Comparison of ENCODE assay signal across 11 cellular contexts in the genomic region with DNA sequence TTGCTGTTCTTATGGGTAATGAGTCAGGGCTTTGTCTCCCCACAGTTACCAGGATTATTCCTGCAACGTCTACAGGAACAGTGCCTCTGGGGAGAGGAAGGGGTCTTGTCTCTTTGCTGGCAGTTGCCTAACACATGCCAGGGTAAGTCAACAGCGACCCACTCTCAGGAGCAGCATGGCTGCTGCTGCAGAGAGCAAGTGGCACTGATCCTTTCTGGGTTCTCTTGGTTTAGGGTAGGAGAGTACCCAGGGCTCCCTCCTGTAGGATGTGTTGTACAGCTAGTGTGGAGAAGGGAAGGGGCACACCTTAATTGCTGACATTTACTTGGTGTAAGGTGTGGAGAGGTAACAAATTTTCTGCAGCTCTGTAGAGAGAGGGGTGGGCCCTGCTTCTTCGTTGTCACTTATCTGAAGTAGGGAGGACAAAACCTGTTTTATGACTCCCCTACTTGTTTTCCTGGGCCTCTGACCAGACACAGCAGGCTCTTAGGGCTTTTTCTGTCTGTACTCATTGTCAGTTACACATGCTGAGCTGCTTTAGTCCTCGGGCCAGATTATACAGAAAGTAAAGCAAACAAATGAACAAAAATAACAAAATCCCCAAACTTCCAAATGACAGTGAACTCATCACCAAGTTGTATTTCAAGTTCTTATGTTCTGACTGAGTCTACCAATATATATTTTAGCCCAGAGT.
DNase-seq lines count a peak whose midpoint lies in the region; ATAC-seq and TF ChIP-seq lines count a peak whose summit lies in the region.
"Had no signal": no experiment of that assay in that cellular context is flagged by ENCODE, and none has a peak within 500 bp of the region (broad histone marks: within the 10 kb centered on the region; RNA-seq: fewer than 3 reads in every experiment).

No MANE protein-coding gene starts in this region.

- H2AFZ ChIP-seq in GM23338 = no peak overlapping the region

- peaks cover 8% of the 10 kb centered on the region; the same call in 2 of the 3 replicates for H3K9me3 Mint-ChIP-seq in GM23338

- H3K4me2 ChIP-seq in GM23338 = no peak overlapping the region

- H3F3A ChIP-seq in GM23338 (replicated peaks; ENCODE audit: low read depth) = no peaks in the 10 kb centered on the region

- H3K27ac ChIP-seq in GM23338 (ENCODE audit: low read depth) (no peak overlapping the region), foreskin keratinocyte (no peak overlapping the region)

- no peaks in the 10 kb centered on the region for H3K27me3 Mint-ChIP-seq in GM23338 (ENCODE audit: insufficient read depth, low read depth, poor library complexity)

- H3K4me1 ChIP-seq in GM23338 (ENCODE audit: insufficient read depth) (no peaks in the 10 kb centered on the region), foreskin keratinocyte (no peaks in the 10 kb centered on the region)

- peak; percentile 81 for ATAC-seq in GM23338
- ATAC-seq in foreskin keratinocyte = peak; percentile 26
- ATAC-seq in sciatic nerve = peak; percentile 71
- ATAC-seq: Panc1 had no signal

- peaks cover 10% of the 10 kb centered on the region; the same call in 2 of the 3 replicates for H3K4me1 Mint-ChIP-seq in GM23338

- TF ChIP-seq CTCF in GM23338 (conservative IDR thresholded peaks at IDR 0.05; ENCODE audit: low read depth in 2 of 2) (no peak), foreskin keratinocyte (conservative IDR thresholded peaks at IDR 0.05) (no peak)

- DNase-seq in GM23338 (ENCODE audit: low spot score) = no peak
- peak; percentile 85 for DNase-seq in NCI-H510A treated with DMSO at 0.1 percent for 48 hours (lab: John Stamatoyannopoulos, UW)
- no peak for DNase-seq in foreskin keratinocyte
- no peak for DNase-seq in sciatic nerve (ENCODE audit: low spot score)
- DNase-seq in mucosa of gallbladder (ENCODE audit: low spot score) = no peak
- no peak for DNase-seq in HUDEP-2 (lab: John Stamatoyannopoulos, UW; ENCODE audit: unreplicated experiment in 76 of 76)
- no peak for DNase-seq in hippocampal formation (lab: John Stamatoyannopoulos, UW)
- no peak for DNase-seq in NCI-H128 (lab: John Stamatoyannopoulos, UW; ENCODE audit: unreplicated experiment)
- DNase-seq: NCI-H1436 treated with DMSO at 0.1 percent for 48 hours had no signal

- H3K4me3 Mint-ChIP-seq in GM23338 = no peak overlapping the region

- H3K9me2 ChIP-seq in GM23338 (ENCODE audit: insufficient read depth) = no peaks in the 10 kb centered on the region

- peaks cover 17% of the 10 kb centered on the region; the same call in 2 of the 3 replicates for H3K36me3 Mint-ChIP-seq in GM23338 (ENCODE audit: low read depth)

- no peaks in the 10 kb centered on the region for H4K20me1 ChIP-seq in GM23338 (replicated peaks; ENCODE audit: insufficient read depth)

- peak overlapping the region; percentile 86 for H3K27ac Mint-ChIP-seq in GM23338

- H3K27me3 ChIP-seq in GM23338 (ENCODE audit: insufficient read depth) (no peaks in the 10 kb centered on the region), foreskin keratinocyte (no peaks in the 10 kb centered on the region)

- intact Hi-C loops in sciatic nerve (cut with DNase I) = no loop called here

- no peaks in the 10 kb centered on the region for H3K36me3 ChIP-seq in GM23338 (ENCODE audit: insufficient read depth)

- H3K4me3 ChIP-seq in GM23338 = no peak overlapping the region
- H3K4me3 ChIP-seq: lung had no signal

- H3K79me2 ChIP-seq in GM23338 (replicated peaks; ENCODE audit: insufficient read depth) = no peaks in the 10 kb centered on the region

TF ChIP-seq in GM23338, 12 proteins besides CTCF, POLR2A, EP300 and RAD21 (continues in another document):
- TF ChIP-seq CREB1 (CRISPR knock-in tag; IDR thresholded peaks at IDR 0.05; ENCODE audit: low read depth) (no peak), EZH2 (IDR thresholded peaks at IDR 0.05; ENCODE audit: low read depth, unreplicated experiment) (no peak), EZH2phosphoT487 (IDR thresholded peaks at IDR 0.05; ENCODE audit: unreplicated experiment) (no peak), STAT1 (IDR thresholded peaks at IDR 0.05; ENCODE audit: unreplicated experiment) (no peak), JUNB (IDR thresholded peaks at IDR 0.05; ENCODE audit: unreplicated experiment) (no peak)
- TF ChIP-seq, protein P1, sequence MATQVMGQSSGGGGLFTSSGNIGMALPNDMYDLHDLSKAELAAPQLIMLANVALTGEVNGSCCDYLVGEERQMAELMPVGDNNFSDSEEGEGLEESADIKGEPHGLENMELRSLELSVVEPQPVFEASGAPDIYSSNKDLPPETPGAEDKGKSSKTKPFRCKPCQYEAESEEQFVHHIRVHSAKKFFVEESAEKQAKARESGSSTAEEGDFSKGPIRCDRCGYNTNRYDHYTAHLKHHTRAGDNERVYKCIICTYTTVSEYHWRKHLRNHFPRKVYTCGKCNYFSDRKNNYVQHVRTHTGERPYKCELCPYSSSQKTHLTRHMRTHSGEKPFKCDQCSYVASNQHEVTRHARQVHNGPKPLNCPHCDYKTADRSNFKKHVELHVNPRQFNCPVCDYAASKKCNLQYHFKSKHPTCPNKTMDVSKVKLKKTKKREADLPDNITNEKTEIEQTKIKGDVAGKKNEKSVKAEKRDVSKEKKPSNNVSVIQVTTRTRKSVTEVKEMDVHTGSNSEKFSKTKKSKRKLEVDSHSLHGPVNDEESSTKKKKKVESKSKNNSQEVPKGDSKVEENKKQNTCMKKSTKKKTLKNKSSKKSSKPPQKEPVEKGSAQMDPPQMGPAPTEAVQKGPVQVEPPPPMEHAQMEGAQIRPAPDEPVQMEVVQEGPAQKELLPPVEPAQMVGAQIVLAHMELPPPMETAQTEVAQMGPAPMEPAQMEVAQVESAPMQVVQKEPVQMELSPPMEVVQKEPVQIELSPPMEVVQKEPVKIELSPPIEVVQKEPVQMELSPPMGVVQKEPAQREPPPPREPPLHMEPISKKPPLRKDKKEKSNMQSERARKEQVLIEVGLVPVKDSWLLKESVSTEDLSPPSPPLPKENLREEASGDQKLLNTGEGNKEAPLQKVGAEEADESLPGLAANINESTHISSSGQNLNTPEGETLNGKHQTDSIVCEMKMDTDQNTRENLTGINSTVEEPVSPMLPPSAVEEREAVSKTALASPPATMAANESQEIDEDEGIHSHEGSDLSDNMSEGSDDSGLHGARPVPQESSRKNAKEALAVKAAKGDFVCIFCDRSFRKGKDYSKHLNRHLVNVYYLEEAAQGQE (IDR thresholded peaks at IDR 0.05; ENCODE audit: unreplicated experiment) = no peak
- TF ChIP-seq, protein P2, sequence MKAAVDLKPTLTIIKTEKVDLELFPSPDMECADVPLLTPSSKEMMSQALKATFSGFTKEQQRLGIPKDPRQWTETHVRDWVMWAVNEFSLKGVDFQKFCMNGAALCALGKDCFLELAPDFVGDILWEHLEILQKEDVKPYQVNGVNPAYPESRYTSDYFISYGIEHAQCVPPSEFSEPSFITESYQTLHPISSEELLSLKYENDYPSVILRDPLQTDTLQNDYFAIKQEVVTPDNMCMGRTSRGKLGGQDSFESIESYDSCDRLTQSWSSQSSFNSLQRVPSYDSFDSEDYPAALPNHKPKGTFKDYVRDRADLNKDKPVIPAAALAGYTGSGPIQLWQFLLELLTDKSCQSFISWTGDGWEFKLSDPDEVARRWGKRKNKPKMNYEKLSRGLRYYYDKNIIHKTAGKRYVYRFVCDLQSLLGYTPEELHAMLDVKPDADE (IDR thresholded peaks at IDR 0.05) = no peak

Comparison
In these comparisons a context has a peak if more than half of its experiments do, and no peak if none do; other contexts are left out.
1. ATAC-seq: peak in every context shown above with its lines; median percentile 81 in GM23338; 71 in sciatic nerve; 26 in foreskin keratinocyte.